ENCODE assay signal across 19 cellular contexts in genomic region chr12:104935892-104936291, GRCh38.
"Had no signal": no experiment of that assay in that cellular context is flagged by ENCODE, and none has a peak within 500 bp of the region (broad histone marks: within the 10 kb centered on the region; RNA-seq: fewer than 3 reads in every experiment).

No MANE protein-coding gene starts in this region.

- H3K9me3 Mint-ChIP-seq: endodermal cell; stimulated activated naive CD8-positive, alpha-beta T cell treated with anti-CD3 and anti-CD28 coated beads, Interleukin-15, Interleukin-2, amounts not matched to agents 100 ng/mL and 50 ng/mL, for 24 hours had no signal

- DNase-seq: effector CD4-positive, alpha-beta T cell; endodermal cell; erythroblast; foreskin keratinocyte; kidney; left colon; left ventricle myocardium superior; mesendoderm; naive thymus-derived CD4-positive, alpha-beta T cell; psoas muscle; stimulated activated CD4-positive, alpha-beta T cell treated with anti-CD3 and anti-CD28 coated beads, Interleukin-2, amount 100 ng/mL, for 48 hours; testis had no signal

- H3K27me3 ChIP-seq: foreskin keratinocyte, neutrophil, testis, tibial nerve had no signal

- H3K4me3 Mint-ChIP-seq: endodermal cell; naive thymus-derived CD4-positive, alpha-beta T cell; stimulated activated naive CD8-positive, alpha-beta T cell treated with anti-CD3 and anti-CD28 coated beads, Interleukin-15, Interleukin-2, amounts not matched to agents 100 ng/mL and 50 ng/mL, for 24 hours had no signal

- FAIRE-seq: endothelial cell of umbilical vein, kidney had no signal

- H3K4me1 ChIP-seq: psoas muscle, testis, tibial nerve had no signal

- H3K27ac ChIP-seq: coronary artery, foreskin keratinocyte, neutrophil, psoas muscle, testis, tibial nerve had no signal

- H3K36me3 ChIP-seq: neutrophil, tibial nerve had no signal

- H3K9me3 ChIP-seq: neutrophil, psoas muscle, testis, tibial nerve had no signal

- H3K4me3 ChIP-seq: coronary artery, lung, psoas muscle, smooth muscle cell, testis, tibial nerve had no signal

- ATAC-seq: foreskin keratinocyte; left colon; left ventricle myocardium superior; naive thymus-derived CD4-positive, alpha-beta T cell; psoas muscle had no signal

- H3K27ac Mint-ChIP-seq: endodermal cell; naive thymus-derived CD4-positive, alpha-beta T cell; stimulated activated naive CD8-positive, alpha-beta T cell treated with anti-CD3 and anti-CD28 coated beads, Interleukin-15, Interleukin-2, amounts not matched to agents 100 ng/mL and 50 ng/mL, for 24 hours had no signal
